13 cellular contexts compared by ENCODE assay signal in the genomic region with DNA sequence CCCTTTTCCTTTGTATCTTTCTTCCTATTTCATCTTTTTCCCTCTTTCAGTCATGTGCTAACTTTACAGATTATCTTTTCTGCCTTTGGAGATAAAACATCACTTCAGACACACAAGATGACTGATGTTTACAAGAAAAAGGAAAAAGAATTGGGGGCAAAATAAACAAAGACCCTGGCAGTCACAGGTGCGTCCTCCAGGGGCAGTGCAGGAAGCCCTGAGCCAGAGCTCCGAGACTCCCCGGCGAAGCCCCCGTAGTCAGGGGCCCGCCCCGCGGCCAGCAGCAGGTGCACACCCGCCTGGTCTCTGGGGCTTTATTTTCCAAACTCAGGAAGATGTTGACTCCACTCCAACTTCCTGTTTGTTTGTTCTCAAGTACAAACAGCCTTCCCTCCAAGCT. TPM values are rescaled to one million over a fixed set of nuclear protein-coding genes. Genes with fewer than 3 reads are reported as not detected.
A peak's percentile ranks its signal among the peaks of the same experiment; 100 is the strongest.
DNase-seq lines count a peak whose midpoint lies in the region; ATAC-seq and TF ChIP-seq lines count a peak whose summit lies in the region.
"Had no signal": no experiment of that assay in that cellular context is flagged by ENCODE, and none has a peak within 500 bp of the region (broad histone marks: within the 10 kb centered on the region; RNA-seq: fewer than 3 reads in every experiment).

No MANE protein-coding gene starts in this region.

- H3K4me2 ChIP-seq in osteoblast (ENCODE audit: insufficient read depth, low read length) = no peak overlapping the region

- no peak overlapping the region for H3K4me3 Mint-ChIP-seq in chondrocyte (ENCODE audit: unreplicated experiment)
- H3K4me3 Mint-ChIP-seq in effector memory CD8-positive, alpha-beta T cell = no peak overlapping the region
- no peak overlapping the region for H3K4me3 Mint-ChIP-seq in MCF 10A (ENCODE audit: unreplicated experiment)

- H4K20me1 ChIP-seq in osteoblast (ENCODE audit: insufficient read depth, low read length) = peaks cover 20% of the 10 kb centered on the region

- no peaks in the 10 kb centered on the region for H3K36me3 Mint-ChIP-seq in chondrocyte (ENCODE audit: low read depth)
- H3K36me3 Mint-ChIP-seq in effector memory CD8-positive, alpha-beta T cell (ENCODE audit: insufficient read depth) = no peaks in the 10 kb centered on the region
- H3K36me3 Mint-ChIP-seq in MCF 10A (ENCODE audit: insufficient read depth, unreplicated experiment) = no peaks in the 10 kb centered on the region

- H3K27ac Mint-ChIP-seq in chondrocyte (ENCODE audit: unreplicated experiment) (no peak overlapping the region), MCF 10A (ENCODE audit: low read depth, unreplicated experiment) (no peak overlapping the region)
- H3K27ac Mint-ChIP-seq in effector memory CD8-positive, alpha-beta T cell = no peak overlapping the region

- H3K4me1 ChIP-seq in osteoblast (ENCODE audit: insufficient read depth, low read length) = no peaks in the 10 kb centered on the region
- H3K4me1 ChIP-seq: parathyroid adenoma had no signal

- no peak for ATAC-seq in effector memory CD8-positive, alpha-beta T cell (replicated peaks)
- ATAC-seq in HG03520 (IDR thresholded peaks at IDR 0.05; ENCODE audit: unreplicated experiment) = no peak
- ATAC-seq: SK-N-SH treated with all-trans-retinoic acid at 6 μM for 48 hours had no signal

- H3K9me3 Mint-ChIP-seq in chondrocyte (ENCODE audit: low read depth) (no peaks in the 10 kb centered on the region), MCF 10A (ENCODE audit: unreplicated experiment) (no peaks in the 10 kb centered on the region)
- no peaks in the 10 kb centered on the region for H3K9me3 Mint-ChIP-seq in effector memory CD8-positive, alpha-beta T cell

- peaks cover 1% of the 10 kb centered on the region for H3K27me3 Mint-ChIP-seq in chondrocyte (ENCODE audit: low read depth)
- H3K27me3 Mint-ChIP-seq in effector memory CD8-positive, alpha-beta T cell = peaks cover 0 to 14% of the 10 kb centered on the region in 2 donors
- H3K27me3 Mint-ChIP-seq in MCF 10A (ENCODE audit: insufficient read depth, unreplicated experiment) = no peaks in the 10 kb centered on the region

- H3K36me3 ChIP-seq in osteoblast (ENCODE audit: insufficient read depth, low read length) = no peaks in the 10 kb centered on the region
- H3K36me3 ChIP-seq: stomach had no signal

- CTCF ChIA-PET in MCF 10A (lab: Yijun Ruan, JAX) = no interaction called here

- no peaks in the 10 kb centered on the region for H3K9me3 ChIP-seq in osteoblast (ENCODE audit: low read depth, low read length)
- H3K9me3 ChIP-seq: stomach had no signal

- DNase-seq in DMS79 (lab: John Stamatoyannopoulos, UW) = peak; percentile 50
- DNase-seq in NCI-H1092 (lab: John Stamatoyannopoulos, UW) = peak; percentile 55
- peak; percentile 73 for DNase-seq in chondrocyte (ENCODE audit: low spot score)
- DNase-seq in osteoblast (ENCODE audit: insufficient read length, low spot score, missing footprints) = peak; percentile 68
- DNase-seq in effector memory CD8-positive, alpha-beta T cell = no peak
- DNase-seq in MCF 10A (ENCODE audit: unreplicated experiment) = no peak
- DNase-seq: activated gamma-delta T cell, stomach had no signal

- intact Hi-C loops in MCF 10A (cut with micrococcal nuclease) = no loop called here

- H2AFZ ChIP-seq in osteoblast (ENCODE audit: low read length) = no peak overlapping the region
- H2AFZ ChIP-seq: parathyroid adenoma had no signal

- no peaks in the 10 kb centered on the region for H3K27me3 ChIP-seq in osteoblast (ENCODE audit: insufficient read depth, low read length)

- H3K79me2 ChIP-seq in osteoblast (ENCODE audit: insufficient read depth, low read length) = no peaks in the 10 kb centered on the region

- H3K4me3 ChIP-seq in osteoblast (ENCODE audit: insufficient read depth, low read length) = no peak overlapping the region
- H3K4me3 ChIP-seq: coronary artery, stomach had no signal

- BruUV-seq in MCF 10A (replicated peaks; lab: Mats Ljungman, UMichigan) = no TSS peak

- TF ChIP-seq CTCF in chondrocyte (IDR thresholded peaks at IDR 0.05) (no peak), osteoblast (IDR thresholded peaks at IDR 0.05; ENCODE audit: extremely low read depth, low read depth, low read length) (no peak), MCF 10A (IDR thresholded peaks at IDR 0.05; ENCODE audit: unreplicated experiment) (no peak)

- POLR2A ChIA-PET in MCF 10A (lab: Yijun Ruan, JAX) = no interaction called here

- H3K27ac ChIP-seq in osteoblast (ENCODE audit: low read depth, low read length) = no peak overlapping the region
- H3K27ac ChIP-seq: coronary artery, epithelial cell of prostate, parathyroid adenoma, stomach had no signal

- H3K4me1 Mint-ChIP-seq in chondrocyte (ENCODE audit: low read depth) (peaks cover 14% of the 10 kb centered on the region), MCF 10A (ENCODE audit: insufficient read depth, unreplicated experiment) (no peaks in the 10 kb centered on the region)
- peaks cover 5 to 12% of the 10 kb centered on the region in 2 donors for H3K4me1 Mint-ChIP-seq in effector memory CD8-positive, alpha-beta T cell (ENCODE audit: low read depth in 2 of 2)

RNA-seq across cellular contexts. Expression of a gene that starts 10.2 kb away (rescaled TPM):
- total RNA-seq in chondrocyte = 15.8 to 17.9 TPM (median 17.2 TPM) in 3 replicates
- total RNA-seq in osteoblast = 12.7 and 14.5 TPM in 2 replicates
- total RNA-seq in MCF 10A (2022) = 20.7 and 21.2 TPM in 2 replicates

RNA-seq across cellular contexts. Expression of a gene that starts 34.5 kb away (rescaled TPM):
- total RNA-seq in chondrocyte (10.2 to 14.4 TPM (median 13.2 TPM) in 3 replicates), osteoblast (11.2 and 13.4 TPM in 2 replicates), MCF 10A (2022) (9.1 and 10.4 TPM in 2 replicates)

Comparison
In these comparisons a context has a peak if more than half of its experiments do, and no peak if none do; other contexts are left out.
1. DNase-seq: peak in DMS79 (single experiment), NCI-H1092 (single experiment), chondrocyte (single experiment) and osteoblast (single experiment); none in effector memory CD8-positive, alpha-beta T cell (0 of 3) and MCF 10A (single experiment).